ENCODE assay signal across 1 cellular context in genomic region chr21:37513383-37513782, GRCh38.
TF ChIP-seq lines count a peak whose summit lies in the region.

No MANE protein-coding gene starts in this region.

TF ChIP-seq in GM23338, 12 proteins besides CTCF, POLR2A, EP300 and RAD21 (continued from another document):
- TF ChIP-seq ZNF462 (CRISPR knock-in tag; IDR thresholded peaks at IDR 0.05) (no peak), POLR2AphosphoS5 (IDR thresholded peaks at IDR 0.05; ENCODE audit: low read depth) (no peak), STAT1 (IDR thresholded peaks at IDR 0.05; ENCODE audit: unreplicated experiment) (no peak), NANOG (IDR thresholded peaks at IDR 0.05; ENCODE audit: borderline replicate concordance) (no peak), EZH2 (IDR thresholded peaks at IDR 0.05; ENCODE audit: low read depth, unreplicated experiment) (no peak), REST (IDR thresholded peaks at IDR 0.05; ENCODE audit: unreplicated experiment) (no peak)
